14 cellular contexts compared by ENCODE assay signal in genomic region chr6:42336431-42336830, GRCh38.
"Had no signal": no experiment of that assay in that cellular context is flagged by ENCODE, and none has a peak within 500 bp of the region (broad histone marks: within the 10 kb centered on the region; RNA-seq: fewer than 3 reads in every experiment).

No MANE protein-coding gene starts in this region.

- H3K4me1 ChIP-seq: gastrocnemius medialis had no signal

- H3K9me3 Mint-ChIP-seq: activated naive CD8-positive, alpha-beta T cell treated with anti-CD3 and anti-CD28 coated beads for 36 hours; immature natural killer cell; neural crest cell had no signal

- H3K27ac ChIP-seq: gastrocnemius medialis, heart left ventricle, thyroid gland had no signal

- H3K4me3 ChIP-seq: gastrocnemius medialis, heart left ventricle, thyroid gland had no signal

- H3K36me3 ChIP-seq: gastrocnemius medialis, heart left ventricle, thyroid gland had no signal

- H3K27me3 ChIP-seq: gastrocnemius medialis, heart left ventricle, thyroid gland had no signal

- H3K27me3 Mint-ChIP-seq: activated naive CD8-positive, alpha-beta T cell treated with anti-CD3 and anti-CD28 coated beads for 36 hours; progenitor cell of endocrine pancreas had no signal

- H3K27ac Mint-ChIP-seq: activated CD8-positive, alpha-beta T cell treated with anti-CD3 and anti-CD28 coated beads, Interleukin-2, amount 10 ng/mL, durations not matched to agents 7 days and 5 days; activated naive CD8-positive, alpha-beta T cell treated with anti-CD3 and anti-CD28 coated beads for 36 hours; progenitor cell of endocrine pancreas had no signal

- H3K4me1 Mint-ChIP-seq: neural crest cell had no signal

- ATAC-seq: activated CD8-positive, alpha-beta T cell treated with anti-CD3 and anti-CD28 coated beads, Interleukin-2, amount 10 ng/mL, durations not matched to agents 7 days and 5 days; gastrocnemius medialis; heart left ventricle; left ventricle myocardium superior had no signal

- H3K4me3 Mint-ChIP-seq: activated CD8-positive, alpha-beta T cell treated with anti-CD3 and anti-CD28 coated beads, Interleukin-2, amount 10 ng/mL, durations not matched to agents 7 days and 5 days; activated naive CD8-positive, alpha-beta T cell treated with anti-CD3 and anti-CD28 coated beads for 36 hours; immature natural killer cell; neural crest cell had no signal

- H3K9me3 ChIP-seq: gastrocnemius medialis, heart left ventricle, thyroid gland had no signal

- DNase-seq: activated CD4-positive, alpha-beta T cell treated with anti-CD3 and anti-CD28 coated beads for 48 hours; activated CD8-positive, alpha-beta T cell treated with anti-CD3 and anti-CD28 coated beads, Interleukin-2, amount 10 ng/mL, durations not matched to agents 7 days and 5 days; activated naive CD8-positive, alpha-beta T cell treated with anti-CD3 and anti-CD28 coated beads for 36 hours; amygdala; caudate nucleus; erythroblast; gastrocnemius medialis; heart left ventricle; immature natural killer cell; left ventricle myocardium superior; stimulated activated naive CD4-positive, alpha-beta T cell treated with Interleukin-2 at 50 U/mL for 16 hours; thyroid gland had no signal
